Comparison of ENCODE assay signal across 1 cellular context in the genomic region with DNA sequence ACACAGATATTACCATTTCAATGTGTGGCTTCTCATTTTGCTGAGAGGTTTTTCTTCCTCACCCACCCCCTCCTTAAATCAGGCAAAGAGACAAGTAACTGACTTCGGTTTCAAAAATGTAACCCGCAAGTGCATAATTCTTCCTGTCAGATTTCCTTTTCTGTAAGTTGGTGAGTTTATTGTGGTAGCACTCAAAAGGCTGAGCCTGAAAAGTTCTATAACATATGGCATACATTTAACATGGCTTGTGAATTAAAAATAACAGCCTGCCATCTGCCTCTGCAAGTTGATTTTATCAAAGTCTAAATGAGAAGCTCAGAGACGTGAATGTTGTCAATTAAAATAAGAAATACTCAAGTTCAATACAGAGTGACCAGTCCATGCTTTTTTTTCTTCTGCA.
TF ChIP-seq lines count a peak whose summit lies in the region.

No MANE protein-coding gene starts in this region.

TF ChIP-seq in WTC11, 78 proteins besides CTCF, POLR2A, EP300 and RAD21 (continued from another document):
- TF ChIP-seq, protein P1, sequence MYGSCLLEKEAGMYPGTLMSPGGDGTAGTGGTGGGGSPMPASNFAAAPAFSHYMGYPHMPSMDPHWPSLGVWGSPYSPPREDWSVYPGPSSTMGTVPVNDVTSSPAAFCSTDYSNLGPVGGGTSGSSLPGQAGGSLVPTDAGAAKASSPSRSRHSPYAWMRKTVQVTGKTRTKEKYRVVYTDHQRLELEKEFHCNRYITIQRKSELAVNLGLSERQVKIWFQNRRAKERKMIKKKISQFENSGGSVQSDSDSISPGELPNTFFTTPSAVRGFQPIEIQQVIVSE (CRISPR knock-in tag; IDR thresholded peaks at IDR 0.05; ENCODE audit: borderline replicate concordance) = no peak
- TF ChIP-seq ESRRA (CRISPR knock-in tag; IDR thresholded peaks at IDR 0.05; ENCODE audit: borderline replicate concordance) (no peak), FOXK1 (CRISPR knock-in tag; IDR thresholded peaks at IDR 0.05) (no peak), NR2C2 (CRISPR knock-in tag; IDR thresholded peaks at IDR 0.05) (no peak), TCF7 (CRISPR knock-in tag; IDR thresholded peaks at IDR 0.05; ENCODE audit: low read depth) (no peak), ZBTB21 (CRISPR knock-in tag; IDR thresholded peaks at IDR 0.05; ENCODE audit: borderline replicate concordance) (no peak), ZNF121 (CRISPR knock-in tag; IDR thresholded peaks at IDR 0.05) (no peak), MYBL2 (CRISPR knock-in tag; IDR thresholded peaks at IDR 0.05) (no peak), JUN (CRISPR knock-in tag; IDR thresholded peaks at IDR 0.05) (no peak)
- TF ChIP-seq, protein P2, sequence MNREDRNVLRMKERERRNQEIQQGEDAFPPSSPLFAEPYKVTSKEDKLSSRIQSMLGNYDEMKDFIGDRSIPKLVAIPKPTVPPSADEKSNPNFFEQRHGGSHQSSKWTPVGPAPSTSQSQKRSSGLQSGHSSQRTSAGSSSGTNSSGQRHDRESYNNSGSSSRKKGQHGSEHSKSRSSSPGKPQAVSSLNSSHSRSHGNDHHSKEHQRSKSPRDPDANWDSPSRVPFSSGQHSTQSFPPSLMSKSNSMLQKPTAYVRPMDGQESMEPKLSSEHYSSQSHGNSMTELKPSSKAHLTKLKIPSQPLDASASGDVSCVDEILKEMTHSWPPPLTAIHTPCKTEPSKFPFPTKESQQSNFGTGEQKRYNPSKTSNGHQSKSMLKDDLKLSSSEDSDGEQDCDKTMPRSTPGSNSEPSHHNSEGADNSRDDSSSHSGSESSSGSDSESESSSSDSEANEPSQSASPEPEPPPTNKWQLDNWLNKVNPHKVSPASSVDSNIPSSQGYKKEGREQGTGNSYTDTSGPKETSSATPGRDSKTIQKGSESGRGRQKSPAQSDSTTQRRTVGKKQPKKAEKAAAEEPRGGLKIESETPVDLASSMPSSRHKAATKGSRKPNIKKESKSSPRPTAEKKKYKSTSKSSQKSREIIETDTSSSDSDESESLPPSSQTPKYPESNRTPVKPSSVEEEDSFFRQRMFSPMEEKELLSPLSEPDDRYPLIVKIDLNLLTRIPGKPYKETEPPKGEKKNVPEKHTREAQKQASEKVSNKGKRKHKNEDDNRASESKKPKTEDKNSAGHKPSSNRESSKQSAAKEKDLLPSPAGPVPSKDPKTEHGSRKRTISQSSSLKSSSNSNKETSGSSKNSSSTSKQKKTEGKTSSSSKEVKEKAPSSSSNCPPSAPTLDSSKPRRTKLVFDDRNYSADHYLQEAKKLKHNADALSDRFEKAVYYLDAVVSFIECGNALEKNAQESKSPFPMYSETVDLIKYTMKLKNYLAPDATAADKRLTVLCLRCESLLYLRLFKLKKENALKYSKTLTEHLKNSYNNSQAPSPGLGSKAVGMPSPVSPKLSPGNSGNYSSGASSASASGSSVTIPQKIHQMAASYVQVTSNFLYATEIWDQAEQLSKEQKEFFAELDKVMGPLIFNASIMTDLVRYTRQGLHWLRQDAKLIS (CRISPR knock-in tag; IDR thresholded peaks at IDR 0.05; ENCODE audit: borderline replicate concordance) = no peak
